13 cellular contexts compared by ENCODE assay signal in the genomic region with DNA sequence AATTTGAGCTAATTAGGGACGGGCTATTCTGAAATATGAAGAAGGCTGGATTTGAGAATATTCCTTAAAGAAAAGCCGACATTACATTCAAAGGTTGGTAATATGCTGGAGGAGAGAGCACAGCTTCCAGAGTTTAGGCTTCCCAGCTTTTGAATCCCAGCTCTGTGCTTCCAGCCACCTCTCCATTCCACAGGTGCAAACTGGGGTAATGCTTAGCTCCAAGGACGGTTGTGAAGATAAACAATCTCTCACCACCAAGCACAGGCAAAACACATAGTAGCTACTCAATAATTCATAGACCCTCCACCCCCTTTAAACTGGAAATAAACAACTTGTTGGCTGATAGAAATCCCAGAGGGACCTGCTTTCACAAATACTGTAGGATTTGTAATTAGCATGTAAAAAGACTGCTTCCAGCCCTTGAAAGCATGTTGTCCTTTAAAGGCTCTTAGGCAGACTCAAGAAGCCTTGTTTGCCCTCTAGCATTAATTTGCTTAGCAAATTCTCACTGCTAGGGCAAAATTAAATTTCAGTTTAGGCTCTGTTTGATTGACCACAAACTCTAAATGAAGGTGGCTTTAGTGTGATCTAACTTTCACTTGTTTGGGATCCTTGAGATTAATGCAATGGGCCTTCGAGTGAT. TPM values are rescaled to one million over a fixed set of nuclear protein-coding genes. Genes with fewer than 3 reads are reported as not detected.
DNase-seq lines count a peak whose midpoint lies in the region; ATAC-seq and TF ChIP-seq lines count a peak whose summit lies in the region.
"Had no signal": no experiment of that assay in that cellular context is flagged by ENCODE, and none has a peak within 500 bp of the region (broad histone marks: within the 10 kb centered on the region; RNA-seq: fewer than 3 reads in every experiment).

No MANE protein-coding gene starts in this region.

- peaks cover 2% of the 10 kb centered on the region for H3K36me3 Mint-ChIP-seq in activated CD8-positive, alpha-beta T cell treated with anti-CD3 and anti-CD28 coated beads, Interleukin-2, amount 10 ng/mL, durations not matched to agents 7 days and 5 days (ENCODE audit: low read depth)
- H3K36me3 Mint-ChIP-seq in activated CD8-positive, alpha-beta T cell treated with anti-CD3 and anti-CD28 coated beads for 36 hours (ENCODE audit: low read depth), result no peaks in the 10 kb centered on the region

- H3K4me3 Mint-ChIP-seq in activated CD8-positive, alpha-beta T cell treated with anti-CD3 and anti-CD28 coated beads, Interleukin-2, amount 10 ng/mL, durations not matched to agents 7 days and 5 days, result no peak overlapping the region
- H3K4me3 Mint-ChIP-seq in activated CD8-positive, alpha-beta T cell treated with anti-CD3 and anti-CD28 coated beads for 36 hours, result no peak overlapping the region
- H3K4me3 Mint-ChIP-seq: activated T-helper 1 cell treated with anti-CD3 and anti-CD28 coated beads, Interleukin-12 subunit alpha, Interleukin-12 subunit beta, Interleukin-2, Interleukin-4 antibody, amounts not matched to agents 30 ng/mL and 10 ng/mL and 1 ng/mL, durations not matched to agents 14 hours and 24 hours and 36 hours had no signal

- H3K9ac ChIP-seq in SU-DHL-6 (ENCODE audit: low read length), result no peak overlapping the region

- 72 to 83% methylated on average over 4 of the region's 4 CpGs for WGBS in tibial nerve, 2 donors

- no peak for ATAC-seq in activated CD8-positive, alpha-beta T cell treated with anti-CD3 and anti-CD28 coated beads, Interleukin-2, amount 10 ng/mL, durations not matched to agents 7 days and 5 days
- no peak for ATAC-seq in activated CD8-positive, alpha-beta T cell treated with anti-CD3 and anti-CD28 coated beads for 36 hours
- no peak for ATAC-seq in GM18867 (IDR thresholded peaks at IDR 0.05; ENCODE audit: unreplicated experiment)

- H3K4me2 ChIP-seq in SU-DHL-6 (ENCODE audit: low read depth, low read length, poor library complexity, severe bottlenecking), result peak overlapping the region; percentile 27

- no peaks in the 10 kb centered on the region for H3K36me3 ChIP-seq in SU-DHL-6 (ENCODE audit: low read length)
- H3K36me3 ChIP-seq in tibial nerve, result no peaks in the 10 kb centered on the region
- H3K36me3 ChIP-seq: WERI-Rb-1 had no signal

- TF ChIP-seq EP300 in tibial nerve (IDR thresholded peaks at IDR 0.05), result no peak

- no peak for TF ChIP-seq POLR2A in tibial nerve (IDR thresholded peaks at IDR 0.05)

- no peaks in the 10 kb centered on the region for H3K27me3 ChIP-seq in SU-DHL-6 (ENCODE audit: low read length)
- no peaks in the 10 kb centered on the region for H3K27me3 ChIP-seq in tibial nerve

- no peaks in the 10 kb centered on the region for H3K79me2 ChIP-seq in SU-DHL-6 (ENCODE audit: insufficient read depth, low read length)

- H3F3A ChIP-seq in SU-DHL-6 (ENCODE audit: insufficient read depth), result no peaks in the 10 kb centered on the region

- intact Hi-C loops in activated CD8-positive, alpha-beta T cell treated with anti-CD3 and anti-CD28 coated beads for 36 hours (cut with micrococcal nuclease), result no loop called here

- H3K4me1 ChIP-seq in tibial nerve, result peaks cover 0 to 36% (median 24%) of the 10 kb centered on the region in 4 donors

- H3K4me1 Mint-ChIP-seq in activated CD8-positive, alpha-beta T cell treated with anti-CD3 and anti-CD28 coated beads, Interleukin-2, amount 10 ng/mL, durations not matched to agents 7 days and 5 days (ENCODE audit: low read depth), result peaks cover 42% of the 10 kb centered on the region
- peaks cover 47% of the 10 kb centered on the region for H3K4me1 Mint-ChIP-seq in activated CD8-positive, alpha-beta T cell treated with anti-CD3 and anti-CD28 coated beads for 36 hours (ENCODE audit: low read depth)

- H3K9me3 ChIP-seq in SU-DHL-6 (ENCODE audit: insufficient read depth, low read length) (no peaks in the 10 kb centered on the region), tibial nerve (no peaks in the 10 kb centered on the region)

- no peak for TF ChIP-seq CTCF in activated CD8-positive, alpha-beta T cell treated with anti-CD3 and anti-CD28 coated beads for 36 hours (IDR thresholded peaks at IDR 0.05)
- TF ChIP-seq CTCF in SU-DHL-6 (IDR thresholded peaks at IDR 0.05; ENCODE audit: insufficient read depth, low read length, poor library complexity, severe bottlenecking) (no peak), tibial nerve (IDR thresholded peaks at IDR 0.05) (no peak)

- peaks cover 2% of the 10 kb centered on the region for H3K27me3 Mint-ChIP-seq in activated CD8-positive, alpha-beta T cell treated with anti-CD3 and anti-CD28 coated beads, Interleukin-2, amount 10 ng/mL, durations not matched to agents 7 days and 5 days (ENCODE audit: low read depth)
- no peaks in the 10 kb centered on the region for H3K27me3 Mint-ChIP-seq in activated CD8-positive, alpha-beta T cell treated with anti-CD3 and anti-CD28 coated beads for 36 hours

- CTCF ChIA-PET in activated CD8-positive, alpha-beta T cell treated with anti-CD3 and anti-CD28 coated beads, Interleukin-2, amount 10 ng/mL, durations not matched to agents 7 days and 5 days (lab: Charles Lee), result interaction anchor here (1.1 to 3.9 kb wide), 9 partner anchors 12 to 450 kb away, joined by 3 to 45 read pairs (median 4); a partner anchor contains a TSS
- CTCF ChIA-PET in activated CD8-positive, alpha-beta T cell treated with anti-CD3 and anti-CD28 coated beads for 36 hours (lab: Charles Lee), result interaction anchor here (1.2 to 2.7 kb wide), 3 partner anchors 11 to 450 kb away, joined by 3 to 12 read pairs (median 9); no protein-coding TSS in a partner anchor

- H3K4me3 ChIP-seq in SU-DHL-6 (ENCODE audit: insufficient read depth, low read length, poor library complexity, severe bottlenecking) (no peak overlapping the region), tibial nerve (no peak overlapping the region)

- no peaks in the 10 kb centered on the region for H3K9me2 ChIP-seq in SU-DHL-6 (replicated peaks; ENCODE audit: insufficient read depth, low read length)

- no peaks in the 10 kb centered on the region for H3K9me3 Mint-ChIP-seq in activated CD8-positive, alpha-beta T cell treated with anti-CD3 and anti-CD28 coated beads, Interleukin-2, amount 10 ng/mL, durations not matched to agents 7 days and 5 days (ENCODE audit: insufficient read depth)
- no peaks in the 10 kb centered on the region for H3K9me3 Mint-ChIP-seq in activated CD8-positive, alpha-beta T cell treated with anti-CD3 and anti-CD28 coated beads for 36 hours
- H3K9me3 Mint-ChIP-seq: activated T-helper 1 cell treated with anti-CD3 and anti-CD28 coated beads, Interleukin-12 subunit alpha, Interleukin-12 subunit beta, Interleukin-2, Interleukin-4 antibody, amounts not matched to agents 30 ng/mL and 10 ng/mL and 1 ng/mL, durations not matched to agents 14 hours and 24 hours and 36 hours had no signal

- POLR2A ChIA-PET in activated CD8-positive, alpha-beta T cell treated with anti-CD3 and anti-CD28 coated beads, Interleukin-2, amount 10 ng/mL, durations not matched to agents 7 days and 5 days (lab: Charles Lee), result interaction anchor here (5.9 kb wide), 1 partner anchor 24 kb away, joined by 72 read pairs; a partner anchor contains a TSS
- POLR2A ChIA-PET in activated CD8-positive, alpha-beta T cell treated with anti-CD3 and anti-CD28 coated beads for 36 hours (lab: Charles Lee), result interaction anchor here (1.0 kb wide), 1 partner anchor 23 kb away, joined by 3 read pairs; no protein-coding TSS in a partner anchor

- no peaks in the 10 kb centered on the region for H4K20me1 ChIP-seq in SU-DHL-6 (ENCODE audit: low read depth, low read length)

- H2AFZ ChIP-seq in SU-DHL-6 (ENCODE audit: low read depth, low read length, severe bottlenecking), result peak overlapping the region; percentile 75

- no peak overlapping the region for H3K27ac ChIP-seq in SU-DHL-6 (ENCODE audit: low read depth, low read length)
- H3K27ac ChIP-seq in tibial nerve, result peak overlapping the region in 3 of 4 donors; percentile 45 to 87 (median 80)
- H3K27ac ChIP-seq: WERI-Rb-1 had no signal

- DNase-seq in activated CD8-positive, alpha-beta T cell treated with anti-CD3 and anti-CD28 coated beads, Interleukin-2, amount 10 ng/mL, durations not matched to agents 7 days and 5 days, result no peak
- no peak for DNase-seq in activated CD8-positive, alpha-beta T cell treated with anti-CD3 and anti-CD28 coated beads for 36 hours
- DNase-seq in left kidney (ENCODE audit: low read depth, low spot score) (peak; percentile 9), tibial nerve (ENCODE audit: low spot score in 2 of 2) (no peak), NCI-H146 (lab: John Stamatoyannopoulos, UW) (no peak)
- no peak for DNase-seq in activated CD8-positive, alpha-beta memory T cell treated with anti-CD3 and anti-CD28 coated beads for 24 hours
- DNase-seq: GDM1; NCI-H345; stimulated activated CD4-positive, alpha-beta T cell treated with anti-CD3 and anti-CD28 coated beads, Interleukin-4, amount 100 ng/mL, for 1 hour; WERI-Rb-1 had no signal

- H3K27ac Mint-ChIP-seq in activated CD8-positive, alpha-beta T cell treated with anti-CD3 and anti-CD28 coated beads, Interleukin-2, amount 10 ng/mL, durations not matched to agents 7 days and 5 days, result peak overlapping the region; percentile 67
- H3K27ac Mint-ChIP-seq in activated CD8-positive, alpha-beta T cell treated with anti-CD3 and anti-CD28 coated beads for 36 hours, result no peak overlapping the region
- H3K27ac Mint-ChIP-seq: activated T-helper 1 cell treated with anti-CD3 and anti-CD28 coated beads, Interleukin-12 subunit alpha, Interleukin-12 subunit beta, Interleukin-2, Interleukin-4 antibody, amounts not matched to agents 30 ng/mL and 10 ng/mL and 1 ng/mL, durations not matched to agents 14 hours and 24 hours and 36 hours had no signal

RNA-seq across cellular contexts. Expression of a gene that starts 24.6 kb away (rescaled TPM):
- total RNA-seq in activated CD8-positive, alpha-beta T cell treated with anti-CD3 and anti-CD28 coated beads, Interleukin-2, amount 10 ng/mL, durations not matched to agents 7 days and 5 days, result 10 to 100 TPM; 29.1 to 31.5 TPM
- total RNA-seq in activated CD8-positive, alpha-beta T cell treated with anti-CD3 and anti-CD28 coated beads for 36 hours, result 10 to 100 TPM; 19.4 to 19.5 TPM
- total RNA-seq in tibial nerve, result 100 to 1,000 TPM in 1 of 4 donors, 10 to 100 TPM in 3; 57.9 to 106 (median 71.8) TPM
